Comparison of ENCODE assay signal across 1 cellular context in the genomic region with DNA sequence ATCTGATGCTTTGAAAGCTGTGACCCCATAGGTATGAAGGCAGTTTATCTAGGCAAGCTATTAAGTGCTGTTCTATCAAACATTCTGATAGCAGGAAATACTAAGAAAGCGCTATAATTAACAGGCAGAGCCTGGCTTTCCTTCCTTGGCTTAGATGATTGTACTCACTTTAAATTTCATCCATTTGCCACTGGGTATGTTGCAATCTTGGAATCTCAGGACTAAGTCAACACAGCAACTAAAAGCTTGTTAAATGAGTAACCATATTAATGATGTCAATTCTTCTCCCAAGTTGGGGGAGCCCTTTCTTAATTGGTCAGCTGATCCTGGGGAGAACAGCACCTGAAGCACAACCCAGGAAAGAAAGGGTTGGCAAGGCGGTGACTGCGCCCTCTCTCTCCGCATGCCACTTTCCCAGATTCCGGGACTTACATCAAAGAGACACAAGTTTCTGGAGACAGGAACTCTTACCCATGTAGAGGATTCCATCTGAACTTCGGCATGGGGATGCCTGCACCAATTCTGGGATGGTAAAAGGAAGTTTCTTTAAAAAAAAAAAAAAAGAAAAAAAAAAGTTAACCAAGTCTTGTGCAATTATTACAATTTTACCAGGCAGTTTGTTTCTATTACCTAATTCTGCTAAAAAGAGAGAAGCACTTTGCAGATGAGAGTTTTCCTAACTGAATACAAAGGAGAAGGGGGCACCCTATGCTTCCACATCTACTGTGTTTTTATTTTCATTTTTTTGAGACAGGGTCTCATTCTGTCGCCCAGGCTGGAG.
A peak's percentile ranks its signal among the peaks of the same experiment; 100 is the strongest.
TF ChIP-seq lines count a peak whose summit lies in the region.

No MANE protein-coding gene starts in this region.

TF ChIP-seq in HepG2, 621 proteins besides CTCF, POLR2A, EP300 and RAD21 (continued from another document and continues in another):
- TF ChIP-seq, protein P1, sequence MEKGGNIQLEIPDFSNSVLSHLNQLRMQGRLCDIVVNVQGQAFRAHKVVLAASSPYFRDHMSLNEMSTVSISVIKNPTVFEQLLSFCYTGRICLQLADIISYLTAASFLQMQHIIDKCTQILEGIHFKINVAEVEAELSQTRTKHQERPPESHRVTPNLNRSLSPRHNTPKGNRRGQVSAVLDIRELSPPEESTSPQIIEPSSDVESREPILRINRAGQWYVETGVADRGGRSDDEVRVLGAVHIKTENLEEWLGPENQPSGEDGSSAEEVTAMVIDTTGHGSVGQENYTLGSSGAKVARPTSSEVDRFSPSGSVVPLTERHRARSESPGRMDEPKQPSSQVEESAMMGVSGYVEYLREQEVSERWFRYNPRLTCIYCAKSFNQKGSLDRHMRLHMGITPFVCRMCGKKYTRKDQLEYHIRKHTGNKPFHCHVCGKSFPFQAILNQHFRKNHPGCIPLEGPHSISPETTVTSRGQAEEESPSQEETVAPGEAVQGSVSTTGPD (CRISPR knock-in tag; IDR thresholded peaks at IDR 0.05): no peak
- TF ChIP-seq JUN (CRISPR knock-in tag; IDR thresholded peaks at IDR 0.05) (peak; percentile 57; the same call in 1 of the 2 replicates), ZNF44 (CRISPR knock-in tag; IDR thresholded peaks at IDR 0.05) (no peak), NCOR1 (IDR thresholded peaks at IDR 0.05; ENCODE audit: borderline replicate concordance, low read length) (no peak), ZNF766 (CRISPR knock-in tag; IDR thresholded peaks at IDR 0.05; ENCODE audit: borderline replicate concordance) (no peak), ZNF329 (CRISPR knock-in tag; IDR thresholded peaks at IDR 0.05; ENCODE audit: low read depth) (no peak), TEAD3 (CRISPR knock-in tag; optimal IDR thresholded peaks at IDR 0.05; ENCODE audit: borderline replicate concordance) (peak; percentile 75), ZSCAN31 (CRISPR knock-in tag; IDR thresholded peaks at IDR 0.05; ENCODE audit: low read depth) (no peak), SP4 (CRISPR knock-in tag; IDR thresholded peaks at IDR 0.05) (no peak), ZNF652 (CRISPR knock-in tag; IDR thresholded peaks at IDR 0.05; ENCODE audit: borderline replicate concordance, low read depth) (peak; percentile 71), U2AF2 (IDR thresholded peaks at IDR 0.05; ENCODE audit: low read depth, low read length) (no peak), ZNF879 (CRISPR knock-in tag; IDR thresholded peaks at IDR 0.05) (no peak), GTF3A (CRISPR knock-in tag; conservative IDR thresholded peaks at IDR 0.05) (no peak), ZNF569 (CRISPR knock-in tag; IDR thresholded peaks at IDR 0.05; ENCODE audit: borderline replicate concordance) (no peak), FOXP1 (IDR thresholded peaks at IDR 0.05) (no peak), FOXP1 (CRISPR knock-in tag; IDR thresholded peaks at IDR 0.05) (peak; percentile 45; the same call in 1 of the 2 replicates), GATAD1 (CRISPR knock-in tag; IDR thresholded peaks at IDR 0.05) (peak; percentile 40; the same call in 1 of the 2 replicates), ZBTB21 (CRISPR knock-in tag; IDR thresholded peaks at IDR 0.05) (no peak), ZNF234 (CRISPR knock-in tag; conservative IDR thresholded peaks at IDR 0.05) (no peak), NFE2 (CRISPR knock-in tag; IDR thresholded peaks at IDR 0.05) (no peak), MYNN (CRISPR knock-in tag; IDR thresholded peaks at IDR 0.05; ENCODE audit: low read depth) (0 out of 2 replicates have a peak, but pooled peaks have one; percentile 18), ETV6 (CRISPR knock-in tag; conservative IDR thresholded peaks at IDR 0.05) (no peak), ZNF749 (CRISPR knock-in tag; IDR thresholded peaks at IDR 0.05; ENCODE audit: borderline replicate concordance) (no peak), HNRNPLL (IDR thresholded peaks at IDR 0.05; ENCODE audit: low read depth, low read length, poor library complexity, severe bottlenecking) (no peak), EED (CRISPR knock-in tag; IDR thresholded peaks at IDR 0.05) (no peak), ZNF232 (CRISPR knock-in tag; IDR thresholded peaks at IDR 0.05; ENCODE audit: borderline replicate concordance) (no peak), ZNF781 (CRISPR knock-in tag; IDR thresholded peaks at IDR 0.05; ENCODE audit: borderline replicate concordance, not compliant biosample characterization) (no peak), ZNF841 (CRISPR knock-in tag; IDR thresholded peaks at IDR 0.05; ENCODE audit: borderline replicate concordance) (no peak), IKZF1 (IDR thresholded peaks at IDR 0.05) (no peak), SIN3A (IDR thresholded peaks at IDR 0.05; ENCODE audit: borderline replicate concordance, low read depth, low read length) (no peak), CCAR2 (optimal IDR thresholded peaks at IDR 0.05; ENCODE audit: low read depth, low read length) (no peak), SATB2 (CRISPR knock-in tag; IDR thresholded peaks at IDR 0.05) (no peak; the same call in 1 of the 2 replicates), ZNF616 (CRISPR knock-in tag; IDR thresholded peaks at IDR 0.05; ENCODE audit: low read depth) (no peak), HNRNPH1 (optimal IDR thresholded peaks at IDR 0.05; ENCODE audit: low read depth, low read length) (no peak), AHR (CRISPR knock-in tag; IDR thresholded peaks at IDR 0.05) (no peak), ZNF547 (CRISPR knock-in tag; IDR thresholded peaks at IDR 0.05) (0 out of 2 replicates have a peak, but pooled peaks have one; percentile 56), NFKB2 (CRISPR knock-in tag; IDR thresholded peaks at IDR 0.05; ENCODE audit: borderline replicate concordance) (no peak), YEATS4 (CRISPR knock-in tag; IDR thresholded peaks at IDR 0.05; ENCODE audit: borderline replicate concordance) (no peak), PCBP1 (IDR thresholded peaks at IDR 0.05; ENCODE audit: borderline replicate concordance, low read depth, low read length) (no peak), HDAC1 (CRISPR knock-in tag; IDR thresholded peaks at IDR 0.05) (peak; percentile 17; the same call in 1 of the 2 replicates), ZKSCAN5 (CRISPR knock-in tag; IDR thresholded peaks at IDR 0.05) (no peak), HDAC6 (IDR thresholded peaks at IDR 0.05; ENCODE audit: low read depth, low read length) (no peak), GTF2F1 (IDR thresholded peaks at IDR 0.05; ENCODE audit: low read length) (no peak)
- TF ChIP-seq, protein P2, sequence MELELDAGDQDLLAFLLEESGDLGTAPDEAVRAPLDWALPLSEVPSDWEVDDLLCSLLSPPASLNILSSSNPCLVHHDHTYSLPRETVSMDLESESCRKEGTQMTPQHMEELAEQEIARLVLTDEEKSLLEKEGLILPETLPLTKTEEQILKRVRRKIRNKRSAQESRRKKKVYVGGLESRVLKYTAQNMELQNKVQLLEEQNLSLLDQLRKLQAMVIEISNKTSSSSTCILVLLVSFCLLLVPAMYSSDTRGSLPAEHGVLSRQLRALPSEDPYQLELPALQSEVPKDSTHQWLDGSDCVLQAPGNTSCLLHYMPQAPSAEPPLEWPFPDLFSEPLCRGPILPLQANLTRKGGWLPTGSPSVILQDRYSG (CRISPR knock-in tag; IDR thresholded peaks at IDR 0.05): no peak
- TF ChIP-seq, protein P3, sequence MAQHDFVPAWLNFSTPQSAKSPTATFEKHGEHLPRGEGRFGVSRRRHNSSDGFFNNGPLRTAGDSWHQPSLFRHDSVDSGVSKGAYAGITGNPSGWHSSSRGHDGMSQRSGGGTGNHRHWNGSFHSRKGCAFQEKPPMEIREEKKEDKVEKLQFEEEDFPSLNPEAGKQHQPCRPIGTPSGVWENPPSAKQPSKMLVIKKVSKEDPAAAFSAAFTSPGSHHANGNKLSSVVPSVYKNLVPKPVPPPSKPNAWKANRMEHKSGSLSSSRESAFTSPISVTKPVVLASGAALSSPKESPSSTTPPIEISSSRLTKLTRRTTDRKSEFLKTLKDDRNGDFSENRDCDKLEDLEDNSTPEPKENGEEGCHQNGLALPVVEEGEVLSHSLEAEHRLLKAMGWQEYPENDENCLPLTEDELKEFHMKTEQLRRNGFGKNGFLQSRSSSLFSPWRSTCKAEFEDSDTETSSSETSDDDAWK (CRISPR knock-in tag; IDR thresholded peaks at IDR 0.05): no peak
- TF ChIP-seq, protein P4, sequence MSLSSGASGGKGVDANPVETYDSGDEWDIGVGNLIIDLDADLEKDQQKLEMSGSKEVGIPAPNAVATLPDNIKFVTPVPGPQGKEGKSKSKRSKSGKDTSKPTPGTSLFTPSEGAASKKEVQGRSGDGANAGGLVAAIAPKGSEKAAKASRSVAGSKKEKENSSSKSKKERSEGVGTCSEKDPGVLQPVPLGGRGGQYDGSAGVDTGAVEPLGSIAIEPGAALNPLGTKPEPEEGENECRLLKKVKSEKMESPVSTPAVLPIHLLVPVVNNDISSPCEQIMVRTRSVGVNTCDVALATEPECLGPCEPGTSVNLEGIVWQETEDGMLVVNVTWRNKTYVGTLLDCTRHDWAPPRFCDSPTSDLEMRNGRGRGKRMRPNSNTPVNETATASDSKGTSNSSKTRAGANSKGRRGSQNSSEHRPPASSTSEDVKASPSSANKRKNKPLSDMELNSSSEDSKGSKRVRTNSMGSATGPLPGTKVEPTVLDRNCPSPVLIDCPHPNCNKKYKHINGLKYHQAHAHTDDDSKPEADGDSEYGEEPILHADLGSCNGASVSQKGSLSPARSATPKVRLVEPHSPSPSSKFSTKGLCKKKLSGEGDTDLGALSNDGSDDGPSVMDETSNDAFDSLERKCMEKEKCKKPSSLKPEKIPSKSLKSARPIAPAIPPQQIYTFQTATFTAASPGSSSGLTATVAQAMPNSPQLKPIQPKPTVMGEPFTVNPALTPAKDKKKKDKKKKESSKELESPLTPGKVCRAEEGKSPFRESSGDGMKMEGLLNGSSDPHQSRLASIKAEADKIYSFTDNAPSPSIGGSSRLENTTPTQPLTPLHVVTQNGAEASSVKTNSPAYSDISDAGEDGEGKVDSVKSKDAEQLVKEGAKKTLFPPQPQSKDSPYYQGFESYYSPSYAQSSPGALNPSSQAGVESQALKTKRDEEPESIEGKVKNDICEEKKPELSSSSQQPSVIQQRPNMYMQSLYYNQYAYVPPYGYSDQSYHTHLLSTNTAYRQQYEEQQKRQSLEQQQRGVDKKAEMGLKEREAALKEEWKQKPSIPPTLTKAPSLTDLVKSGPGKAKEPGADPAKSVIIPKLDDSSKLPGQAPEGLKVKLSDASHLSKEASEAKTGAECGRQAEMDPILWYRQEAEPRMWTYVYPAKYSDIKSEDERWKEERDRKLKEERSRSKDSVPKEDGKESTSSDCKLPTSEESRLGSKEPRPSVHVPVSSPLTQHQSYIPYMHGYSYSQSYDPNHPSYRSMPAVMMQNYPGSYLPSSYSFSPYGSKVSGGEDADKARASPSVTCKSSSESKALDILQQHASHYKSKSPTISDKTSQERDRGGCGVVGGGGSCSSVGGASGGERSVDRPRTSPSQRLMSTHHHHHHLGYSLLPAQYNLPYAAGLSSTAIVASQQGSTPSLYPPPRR (CRISPR knock-in tag; IDR thresholded peaks at IDR 0.05; ENCODE audit: borderline replicate concordance): peak; percentile 68; the same call in 1 of the 2 replicates
- TF ChIP-seq, protein P5, sequence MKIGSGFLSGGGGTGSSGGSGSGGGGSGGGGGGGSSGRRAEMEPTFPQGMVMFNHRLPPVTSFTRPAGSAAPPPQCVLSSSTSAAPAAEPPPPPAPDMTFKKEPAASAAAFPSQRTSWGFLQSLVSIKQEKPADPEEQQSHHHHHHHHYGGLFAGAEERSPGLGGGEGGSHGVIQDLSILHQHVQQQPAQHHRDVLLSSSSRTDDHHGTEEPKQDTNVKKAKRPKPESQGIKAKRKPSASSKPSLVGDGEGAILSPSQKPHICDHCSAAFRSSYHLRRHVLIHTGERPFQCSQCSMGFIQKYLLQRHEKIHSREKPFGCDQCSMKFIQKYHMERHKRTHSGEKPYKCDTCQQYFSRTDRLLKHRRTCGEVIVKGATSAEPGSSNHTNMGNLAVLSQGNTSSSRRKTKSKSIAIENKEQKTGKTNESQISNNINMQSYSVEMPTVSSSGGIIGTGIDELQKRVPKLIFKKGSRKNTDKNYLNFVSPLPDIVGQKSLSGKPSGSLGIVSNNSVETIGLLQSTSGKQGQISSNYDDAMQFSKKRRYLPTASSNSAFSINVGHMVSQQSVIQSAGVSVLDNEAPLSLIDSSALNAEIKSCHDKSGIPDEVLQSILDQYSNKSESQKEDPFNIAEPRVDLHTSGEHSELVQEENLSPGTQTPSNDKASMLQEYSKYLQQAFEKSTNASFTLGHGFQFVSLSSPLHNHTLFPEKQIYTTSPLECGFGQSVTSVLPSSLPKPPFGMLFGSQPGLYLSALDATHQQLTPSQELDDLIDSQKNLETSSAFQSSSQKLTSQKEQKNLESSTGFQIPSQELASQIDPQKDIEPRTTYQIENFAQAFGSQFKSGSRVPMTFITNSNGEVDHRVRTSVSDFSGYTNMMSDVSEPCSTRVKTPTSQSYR (CRISPR knock-in tag; IDR thresholded peaks at IDR 0.05; ENCODE audit: borderline replicate concordance): no peak
- TF ChIP-seq, protein P6, sequence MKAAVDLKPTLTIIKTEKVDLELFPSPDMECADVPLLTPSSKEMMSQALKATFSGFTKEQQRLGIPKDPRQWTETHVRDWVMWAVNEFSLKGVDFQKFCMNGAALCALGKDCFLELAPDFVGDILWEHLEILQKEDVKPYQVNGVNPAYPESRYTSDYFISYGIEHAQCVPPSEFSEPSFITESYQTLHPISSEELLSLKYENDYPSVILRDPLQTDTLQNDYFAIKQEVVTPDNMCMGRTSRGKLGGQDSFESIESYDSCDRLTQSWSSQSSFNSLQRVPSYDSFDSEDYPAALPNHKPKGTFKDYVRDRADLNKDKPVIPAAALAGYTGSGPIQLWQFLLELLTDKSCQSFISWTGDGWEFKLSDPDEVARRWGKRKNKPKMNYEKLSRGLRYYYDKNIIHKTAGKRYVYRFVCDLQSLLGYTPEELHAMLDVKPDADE (CRISPR knock-in tag; IDR thresholded peaks at IDR 0.05): no peak
- TF ChIP-seq, protein P7, sequence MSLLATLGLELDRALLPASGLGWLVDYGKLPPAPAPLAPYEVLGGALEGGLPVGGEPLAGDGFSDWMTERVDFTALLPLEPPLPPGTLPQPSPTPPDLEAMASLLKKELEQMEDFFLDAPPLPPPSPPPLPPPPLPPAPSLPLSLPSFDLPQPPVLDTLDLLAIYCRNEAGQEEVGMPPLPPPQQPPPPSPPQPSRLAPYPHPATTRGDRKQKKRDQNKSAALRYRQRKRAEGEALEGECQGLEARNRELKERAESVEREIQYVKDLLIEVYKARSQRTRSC (CRISPR knock-in tag; IDR thresholded peaks at IDR 0.05; ENCODE audit: low read depth): no peak
- TF ChIP-seq, protein P8, sequence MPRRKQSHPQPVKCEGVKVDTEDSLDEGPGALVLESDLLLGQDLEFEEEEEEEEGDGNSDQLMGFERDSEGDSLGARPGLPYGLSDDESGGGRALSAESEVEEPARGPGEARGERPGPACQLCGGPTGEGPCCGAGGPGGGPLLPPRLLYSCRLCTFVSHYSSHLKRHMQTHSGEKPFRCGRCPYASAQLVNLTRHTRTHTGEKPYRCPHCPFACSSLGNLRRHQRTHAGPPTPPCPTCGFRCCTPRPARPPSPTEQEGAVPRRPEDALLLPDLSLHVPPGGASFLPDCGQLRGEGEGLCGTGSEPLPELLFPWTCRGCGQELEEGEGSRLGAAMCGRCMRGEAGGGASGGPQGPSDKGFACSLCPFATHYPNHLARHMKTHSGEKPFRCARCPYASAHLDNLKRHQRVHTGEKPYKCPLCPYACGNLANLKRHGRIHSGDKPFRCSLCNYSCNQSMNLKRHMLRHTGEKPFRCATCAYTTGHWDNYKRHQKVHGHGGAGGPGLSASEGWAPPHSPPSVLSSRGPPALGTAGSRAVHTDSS (CRISPR knock-in tag; conservative IDR thresholded peaks at IDR 0.05): no peak
- TF ChIP-seq, protein P9, sequence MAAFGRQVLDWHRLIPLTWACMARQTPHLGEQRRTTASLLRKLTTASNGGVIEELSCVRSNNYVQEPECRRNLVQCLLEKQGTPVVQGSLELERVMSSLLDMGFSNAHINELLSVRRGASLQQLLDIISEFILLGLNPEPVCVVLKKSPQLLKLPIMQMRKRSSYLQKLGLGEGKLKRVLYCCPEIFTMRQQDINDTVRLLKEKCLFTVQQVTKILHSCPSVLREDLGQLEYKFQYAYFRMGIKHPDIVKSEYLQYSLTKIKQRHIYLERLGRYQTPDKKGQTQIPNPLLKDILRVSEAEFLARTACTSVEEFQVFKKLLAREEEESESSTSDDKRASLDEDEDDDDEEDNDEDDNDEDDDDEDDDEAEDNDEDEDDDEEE (CRISPR knock-in tag; IDR thresholded peaks at IDR 0.05): 0 out of 2 replicates have a peak, but pooled peaks have one; percentile 37
